ENCODE assay signal across 1 cellular context in the genomic region with DNA sequence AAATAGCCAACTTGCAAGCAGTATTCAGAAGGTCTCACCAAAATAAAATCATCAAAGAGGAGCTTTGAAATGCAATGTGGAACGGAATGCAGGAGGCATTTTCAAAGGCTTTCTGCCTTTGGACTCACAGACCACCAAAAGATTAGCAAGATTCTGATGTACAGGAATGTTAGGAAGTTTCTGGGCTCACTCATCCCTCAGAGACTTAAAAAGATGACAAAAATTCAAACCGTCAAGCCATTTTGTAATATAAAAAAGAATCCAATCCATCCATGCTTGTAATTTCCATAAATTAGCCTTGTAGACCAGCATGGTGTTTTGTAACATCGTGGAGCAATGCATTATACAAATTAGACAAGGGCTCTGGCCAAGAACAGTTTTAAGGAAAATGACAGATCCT.
TF ChIP-seq lines count a peak whose summit lies in the region.

No MANE protein-coding gene starts in this region.

TF ChIP-seq in GM23338, 12 proteins besides CTCF, POLR2A, EP300 and RAD21 (continued from another document):
- TF ChIP-seq ZNF462 (CRISPR knock-in tag; IDR thresholded peaks at IDR 0.05), result no peak
- TF ChIP-seq EZH2phosphoT487 (IDR thresholded peaks at IDR 0.05; ENCODE audit: unreplicated experiment), result no peak
- TF ChIP-seq NANOG (IDR thresholded peaks at IDR 0.05; ENCODE audit: borderline replicate concordance), result no peak
- TF ChIP-seq CREB1 (CRISPR knock-in tag; IDR thresholded peaks at IDR 0.05; ENCODE audit: low read depth), result no peak
- no peak for TF ChIP-seq ETS1 (IDR thresholded peaks at IDR 0.05)
- TF ChIP-seq, protein P1, sequence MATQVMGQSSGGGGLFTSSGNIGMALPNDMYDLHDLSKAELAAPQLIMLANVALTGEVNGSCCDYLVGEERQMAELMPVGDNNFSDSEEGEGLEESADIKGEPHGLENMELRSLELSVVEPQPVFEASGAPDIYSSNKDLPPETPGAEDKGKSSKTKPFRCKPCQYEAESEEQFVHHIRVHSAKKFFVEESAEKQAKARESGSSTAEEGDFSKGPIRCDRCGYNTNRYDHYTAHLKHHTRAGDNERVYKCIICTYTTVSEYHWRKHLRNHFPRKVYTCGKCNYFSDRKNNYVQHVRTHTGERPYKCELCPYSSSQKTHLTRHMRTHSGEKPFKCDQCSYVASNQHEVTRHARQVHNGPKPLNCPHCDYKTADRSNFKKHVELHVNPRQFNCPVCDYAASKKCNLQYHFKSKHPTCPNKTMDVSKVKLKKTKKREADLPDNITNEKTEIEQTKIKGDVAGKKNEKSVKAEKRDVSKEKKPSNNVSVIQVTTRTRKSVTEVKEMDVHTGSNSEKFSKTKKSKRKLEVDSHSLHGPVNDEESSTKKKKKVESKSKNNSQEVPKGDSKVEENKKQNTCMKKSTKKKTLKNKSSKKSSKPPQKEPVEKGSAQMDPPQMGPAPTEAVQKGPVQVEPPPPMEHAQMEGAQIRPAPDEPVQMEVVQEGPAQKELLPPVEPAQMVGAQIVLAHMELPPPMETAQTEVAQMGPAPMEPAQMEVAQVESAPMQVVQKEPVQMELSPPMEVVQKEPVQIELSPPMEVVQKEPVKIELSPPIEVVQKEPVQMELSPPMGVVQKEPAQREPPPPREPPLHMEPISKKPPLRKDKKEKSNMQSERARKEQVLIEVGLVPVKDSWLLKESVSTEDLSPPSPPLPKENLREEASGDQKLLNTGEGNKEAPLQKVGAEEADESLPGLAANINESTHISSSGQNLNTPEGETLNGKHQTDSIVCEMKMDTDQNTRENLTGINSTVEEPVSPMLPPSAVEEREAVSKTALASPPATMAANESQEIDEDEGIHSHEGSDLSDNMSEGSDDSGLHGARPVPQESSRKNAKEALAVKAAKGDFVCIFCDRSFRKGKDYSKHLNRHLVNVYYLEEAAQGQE (IDR thresholded peaks at IDR 0.05; ENCODE audit: unreplicated experiment), result no peak
- TF ChIP-seq ZNF114 (CRISPR knock-in tag; IDR thresholded peaks at IDR 0.05), result no peak
TF ChIP-seq in GM23338: peak in this region for 0.
